16 cellular contexts compared by ENCODE assay signal in the genomic region with DNA sequence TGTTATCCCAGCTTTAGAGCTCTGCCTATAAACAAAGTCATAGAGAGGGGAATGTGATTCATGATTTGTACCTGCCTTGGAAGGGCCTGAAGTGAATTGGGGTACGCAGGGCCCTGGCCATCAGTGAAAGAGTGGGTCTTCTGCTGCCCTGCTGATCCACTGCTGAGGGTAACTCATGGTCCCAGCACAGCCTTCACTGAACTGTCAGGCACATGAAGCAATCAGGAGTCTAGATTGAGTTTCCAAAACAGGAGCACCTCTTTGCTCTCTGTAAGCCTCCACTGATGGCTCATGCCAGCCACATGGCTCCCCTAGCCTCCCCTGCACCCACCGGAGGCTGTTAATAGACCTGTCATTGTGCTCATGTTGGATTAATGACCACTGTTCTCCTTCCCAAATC.
DNase-seq lines count a peak whose midpoint lies in the region; ATAC-seq and TF ChIP-seq lines count a peak whose summit lies in the region.
"Had no signal": no experiment of that assay in that cellular context is flagged by ENCODE, and none has a peak within 500 bp of the region (broad histone marks: within the 10 kb centered on the region; RNA-seq: fewer than 3 reads in every experiment).

No MANE protein-coding gene starts in this region.

- H3K27ac ChIP-seq in ascending aorta (peak overlapping the region; percentile 93 to 98), gastroesophageal sphincter (peak overlapping the region in 3 of 4 donors; percentile 68 to 76 (median 75)), sigmoid colon (peak overlapping the region; percentile 17 to 87 (median 72)), transverse colon (peak overlapping the region in 3 of 4 donors; percentile 67 to 81 (median 74)), H9 (ENCODE audit: insufficient read length, low read depth, low read length) (no peak overlapping the region), testis (no peak overlapping the region)
- H3K27ac ChIP-seq: C4-2B had no signal

- no peaks in the 10 kb centered on the region for H3K79me2 ChIP-seq in H9 (ENCODE audit: insufficient read depth, low read length)

- no peak overlapping the region for H3K9ac ChIP-seq in H9 (ENCODE audit: extremely low read depth, insufficient read length, low read length)

- no peak overlapping the region for H3K27ac Mint-ChIP-seq in H9
- H3K27ac Mint-ChIP-seq: B cell; CD4-positive, alpha-beta memory T cell had no signal

- H3K23ac ChIP-seq in H9 (ENCODE audit: insufficient read length, low read depth, low read length): no peak overlapping the region

- H3K14ac ChIP-seq in H9 (ENCODE audit: insufficient read depth, low read length): no peak overlapping the region

- in situ Hi-C loops in transverse colon (cut with MboI; ENCODE audit: low pct_ligation_motif_present in 1 of 4, low pct_unique_long_range_greater_than_20kb in 1 of 4, low sequenced_read_pairs in 3 of 4): loop anchor here in 1 of 4 donors (25.0 kb wide), 1 partner anchor 217 kb away; a partner anchor contains a TSS

- TF ChIP-seq EP300 in gastroesophageal sphincter (IDR thresholded peaks at IDR 0.05): no peak
- no peak for TF ChIP-seq EP300 in sigmoid colon (IDR thresholded peaks at IDR 0.05)
- TF ChIP-seq EP300 in transverse colon (IDR thresholded peaks at IDR 0.05; ENCODE audit: low read depth): no peak

- H3K4me3 ChIP-seq in ascending aorta: no peak overlapping the region
- H3K4me3 ChIP-seq in gastroesophageal sphincter: no peak overlapping the region
- no peak overlapping the region for H3K4me3 ChIP-seq in sigmoid colon
- H3K4me3 ChIP-seq in transverse colon: no peak overlapping the region
- H3K4me3 ChIP-seq in testis: no peak overlapping the region
- no peak overlapping the region for H3K4me3 ChIP-seq in BE2C (ENCODE audit: low read depth, low read length)
- H3K4me3 ChIP-seq: HAP-1 had no signal

- DNase-seq in ascending aorta (ENCODE audit: low spot score in 2 of 2) (no peak), sigmoid colon (no peak), transverse colon (no peak), H9 (no peak), testis (no peak), foreskin melanocyte (no peak), BE2C (no peak)
- DNase-seq: CD4-positive, alpha-beta memory T cell; DMS153; DMS79 treated with DMSO at 0.1 percent for 48 hours; EL; GOT3 had no signal

- H4K20me1 ChIP-seq in H9 (ENCODE audit: control insufficient read depth, insufficient read depth, insufficient read length): no peaks in the 10 kb centered on the region

- no peak for TF ChIP-seq CTCF in ascending aorta (IDR thresholded peaks at IDR 0.05)
- no peak for TF ChIP-seq CTCF in gastroesophageal sphincter (IDR thresholded peaks at IDR 0.05)
- TF ChIP-seq CTCF in sigmoid colon (IDR thresholded peaks at IDR 0.05): no peak
- TF ChIP-seq CTCF in transverse colon (IDR thresholded peaks at IDR 0.05): no peak
- TF ChIP-seq CTCF in H9 (conservative IDR thresholded peaks at IDR 0.05): no peak
- no peak for TF ChIP-seq CTCF in testis (IDR thresholded peaks at IDR 0.05)
- no peak for TF ChIP-seq CTCF in BE2C (IDR thresholded peaks at IDR 0.05; ENCODE audit: low read depth, low read length)

- H3K4ac ChIP-seq in H9 (ENCODE audit: low read depth, low read length): no peak overlapping the region

- peaks cover 5% of the 10 kb centered on the region; the same call in 1 of the 2 replicates for H3K27me3 Mint-ChIP-seq in H9 (ENCODE audit: low read depth)
- H3K27me3 Mint-ChIP-seq: CD4-positive, alpha-beta memory T cell had no signal

- no peak for ATAC-seq in gastroesophageal sphincter

- TF ChIP-seq POLR2A in gastroesophageal sphincter (IDR thresholded peaks at IDR 0.05) (no peak), sigmoid colon (IDR thresholded peaks at IDR 0.05) (no peak), transverse colon (IDR thresholded peaks at IDR 0.05) (no peak), testis (IDR thresholded peaks at IDR 0.05) (no peak)

- H3K23me2 ChIP-seq in H9 (ENCODE audit: insufficient read length, low read depth, low read length, poor library complexity, severe bottlenecking): no peaks in the 10 kb centered on the region

- no peak overlapping the region for H3K18ac ChIP-seq in H9 (ENCODE audit: insufficient read length, low read depth, low read length)

- H4K8ac ChIP-seq in H9 (replicated peaks; ENCODE audit: insufficient read length, low read depth, low read length): no peak overlapping the region

- H3K9me3 ChIP-seq in ascending aorta: no peaks in the 10 kb centered on the region
- no peaks in the 10 kb centered on the region for H3K9me3 ChIP-seq in gastroesophageal sphincter
- no peaks in the 10 kb centered on the region for H3K9me3 ChIP-seq in sigmoid colon
- no peaks in the 10 kb centered on the region for H3K9me3 ChIP-seq in transverse colon
- H3K9me3 ChIP-seq in H9 (ENCODE audit: control insufficient read depth, low read depth, low read length): no peaks in the 10 kb centered on the region
- H3K9me3 ChIP-seq in testis: no peaks in the 10 kb centered on the region
- H3K9me3 ChIP-seq in BE2C: no peaks in the 10 kb centered on the region
- H3K9me3 ChIP-seq: HAP-1 had no signal

- H3K4me1 ChIP-seq in ascending aorta: peaks cover 22 to 87% of the 10 kb centered on the region in 2 donors
- peaks cover 9 to 96% (median 10%) of the 10 kb centered on the region in 3 donors for H3K4me1 ChIP-seq in gastroesophageal sphincter
- H3K4me1 ChIP-seq in sigmoid colon: peaks cover 0 to 99% (median 92%) of the 10 kb centered on the region in 4 donors
- peaks cover 3 to 21% (median 14%) of the 10 kb centered on the region in 4 donors for H3K4me1 ChIP-seq in transverse colon
- no peaks in the 10 kb centered on the region for H3K4me1 ChIP-seq in H9 (ENCODE audit: insufficient read depth, low read length)
- H3K4me1 ChIP-seq in testis: peaks cover 8% of the 10 kb centered on the region
- peaks cover 49% of the 10 kb centered on the region for H3K4me1 ChIP-seq in BE2C
- H3K4me1 ChIP-seq: HAP-1 had no signal

- no peaks in the 10 kb centered on the region for H3K4me1 Mint-ChIP-seq in H9
- H3K4me1 Mint-ChIP-seq: B cell; CD4-positive, alpha-beta memory T cell had no signal

- H2BK120ac ChIP-seq in H9 (ENCODE audit: low read depth, low read length, poor library complexity, severe bottlenecking): no peak overlapping the region

- no peak overlapping the region for H3T11ph ChIP-seq in H9 (ENCODE audit: low read length)

- no peak overlapping the region for H3K56ac ChIP-seq in H9 (ENCODE audit: insufficient read length, low read depth, low read length)

- intact Hi-C loops in ascending aorta (cut with DNase I) (loop anchor here (10.0 kb wide), 1 partner anchor 405 kb away; no protein-coding TSS in a partner anchor), sigmoid colon (cut with DNase I) (no loop called here), transverse colon (cut with DNase I; ENCODE audit: low total_unique reads) (no loop called here), testis (cut with DNase I; ENCODE audit: low total_unique reads) (no loop called here)

- no peak overlapping the region for H2BK15ac ChIP-seq in H9 (ENCODE audit: low read depth, low read length)

- H2AFZ ChIP-seq in H9 (ENCODE audit: low read length): no peak overlapping the region

- H2BK5ac ChIP-seq in H9 (ENCODE audit: insufficient read length, low read length): no peak overlapping the region

- H3K36me3 Mint-ChIP-seq in H9 (ENCODE audit: insufficient read depth in 1 of 3, low read depth in 3 of 3): no peaks in the 10 kb centered on the region
- H3K36me3 Mint-ChIP-seq: CD4-positive, alpha-beta memory T cell had no signal

- H3K4me2 ChIP-seq in H9 (ENCODE audit: insufficient read depth, insufficient read length, low read length): no peak overlapping the region

- H2BK20ac ChIP-seq in H9 (ENCODE audit: low read depth, low read length, poor library complexity, severe bottlenecking): no peak overlapping the region

- H3K27me3 ChIP-seq in ascending aorta (no peaks in the 10 kb centered on the region), gastroesophageal sphincter (no peaks in the 10 kb centered on the region), sigmoid colon (no peaks in the 10 kb centered on the region), transverse colon (no peaks in the 10 kb centered on the region), H9 (ENCODE audit: insufficient read depth, low read length) (no peaks in the 10 kb centered on the region), testis (no peaks in the 10 kb centered on the region), BE2C (no peaks in the 10 kb centered on the region)

- no peak overlapping the region for H2AK5ac ChIP-seq in H9 (ENCODE audit: insufficient read length, low read length)

- 60 to 73% methylated on average over 1 to 2 of the region's 2 CpGs for WGBS in gastroesophageal sphincter (ENCODE audit: low coverage in 1 of 2), 2 donors
- 90 to 94% methylated on average over 2 of the region's 2 CpGs for whole genome bisulfite sequencing in sigmoid colon, 2 donors
- 83 to 98% methylated on average over 1 to 2 of the region's 2 CpGs for WGBS in transverse colon (ENCODE audit: low coverage in 1 of 2), 2 donors
- WGBS in H9 (ENCODE audit: extremely low coverage, insufficient read length, low lambda C conversion rate): no CpG with 5 or more reads among the region's 2 CpGs
- WGBS in testis, 2 donors: 90 to 95% methylated on average over 2 of the region's 2 CpGs

- H3K36me3 ChIP-seq in ascending aorta: no peaks in the 10 kb centered on the region
- no peaks in the 10 kb centered on the region for H3K36me3 ChIP-seq in gastroesophageal sphincter
- H3K36me3 ChIP-seq in sigmoid colon: no peaks in the 10 kb centered on the region
- no peaks in the 10 kb centered on the region for H3K36me3 ChIP-seq in transverse colon
- H3K36me3 ChIP-seq in testis (ENCODE audit: low read depth, missing control alignments): no peaks in the 10 kb centered on the region
- no peaks in the 10 kb centered on the region for H3K36me3 ChIP-seq in BE2C
- H3K36me3 ChIP-seq: HAP-1 had no signal

- no peak overlapping the region for H3K4me3 Mint-ChIP-seq in H9
- H3K4me3 Mint-ChIP-seq: B cell; CD4-positive, alpha-beta memory T cell had no signal

- no peaks in the 10 kb centered on the region for H3K79me1 ChIP-seq in H9 (ENCODE audit: insufficient read depth, low read depth, low read length, poor library complexity, severe bottlenecking)

- no peaks in the 10 kb centered on the region for H3K9me3 Mint-ChIP-seq in H9
- H3K9me3 Mint-ChIP-seq: CD4-positive, alpha-beta memory T cell had no signal

- H4K91ac ChIP-seq in H9 (ENCODE audit: insufficient read length, low read depth, low read length): no peak overlapping the region

- no peak overlapping the region for H4K5ac ChIP-seq in H9 (ENCODE audit: insufficient read length, low read depth, low read length)

- H2BK12ac ChIP-seq in H9 (ENCODE audit: insufficient read length, low read depth, low read length): no peak overlapping the region

Comparison
In these comparisons a context has a peak if more than half of its experiments do, and no peak if none do; other contexts are left out.
1. H3K27ac ChIP-seq: peak in ascending aorta (2 of 2), gastroesophageal sphincter (3 of 4), sigmoid colon (4 of 4) and transverse colon (3 of 4); none in H9 (single experiment) and testis (0 of 2).